12 cellular contexts compared by ENCODE assay signal in the genomic region with DNA sequence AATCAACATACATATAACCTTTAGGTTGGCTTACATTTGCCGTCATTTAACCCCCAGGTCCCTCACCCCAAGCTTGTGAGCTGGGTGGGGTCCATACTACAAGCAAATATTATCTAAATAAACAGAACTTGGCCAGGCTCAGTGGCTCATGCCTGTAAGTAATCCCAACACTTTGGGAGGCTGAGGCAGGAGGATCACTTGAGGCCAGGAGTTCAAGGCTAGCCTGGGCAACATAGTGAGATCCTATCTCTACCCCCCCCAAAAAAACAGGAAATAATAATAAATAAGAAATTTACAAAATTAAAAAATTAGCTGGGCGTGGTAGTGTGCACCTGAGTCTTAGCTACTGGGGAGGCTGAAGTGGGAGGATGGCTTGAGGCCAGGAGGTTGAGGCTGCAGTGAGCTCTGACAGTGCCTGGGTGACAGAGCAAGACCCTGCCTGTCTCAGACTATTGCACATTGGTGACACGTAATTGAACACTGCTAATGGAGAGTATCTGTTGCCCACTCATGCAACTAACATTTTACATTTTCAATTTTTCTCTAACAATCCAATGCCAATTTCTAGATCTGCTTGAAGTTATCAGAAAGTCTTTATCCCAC. TPM values are rescaled to one million over a fixed set of nuclear protein-coding genes. Genes with fewer than 3 reads are reported as not detected.
DNase-seq lines count a peak whose midpoint lies in the region; ATAC-seq and TF ChIP-seq lines count a peak whose summit lies in the region.
"Had no signal": no experiment of that assay in that cellular context is flagged by ENCODE, and none has a peak within 500 bp of the region (broad histone marks: within the 10 kb centered on the region; RNA-seq: fewer than 3 reads in every experiment).

No MANE protein-coding gene starts in this region.

- H3K36me3 ChIP-seq in GM06990 (ENCODE audit: control insufficient read depth, insufficient read depth, low read length), result peaks cover 3% of the 10 kb centered on the region; the same call in 1 of the 2 replicates
- H3K36me3 ChIP-seq in OCI-LY3 (replicated peaks; ENCODE audit: low read depth, low read length), result peaks cover 44% of the 10 kb centered on the region
- H3K36me3 ChIP-seq in gastrocnemius medialis, result no peaks in the 10 kb centered on the region
- H3K36me3 ChIP-seq in heart left ventricle, result peaks cover 0 to 5% (median 0%) of the 10 kb centered on the region in 9 donors
- H3K36me3 ChIP-seq: colonic mucosa had no signal

- TF ChIP-seq CTCF in GM06990 (IDR thresholded peaks at IDR 0.05; ENCODE audit: insufficient read depth, low read length, poor library complexity, severe bottlenecking), result no peak
- no peak for TF ChIP-seq CTCF in OCI-LY3 (IDR thresholded peaks at IDR 0.05; ENCODE audit: low read depth, low read length)
- TF ChIP-seq CTCF in gastrocnemius medialis (IDR thresholded peaks at IDR 0.05 in 4 of 5, conservative IDR thresholded peaks at IDR 0.05 in 1 of 5), result no peak
- no peak for TF ChIP-seq CTCF in heart left ventricle (IDR thresholded peaks at IDR 0.05)

- no peaks in the 10 kb centered on the region for H3K27me3 Mint-ChIP-seq in dendritic cell treated with granulocyte-macrophage colony-stimulating factor and Interleukin-4, amounts not matched to agents 40 ng/mL and 50 ng/mL, for 4 days

- intact Hi-C loops in dendritic cell treated with granulocyte-macrophage colony-stimulating factor and Interleukin-4, amounts not matched to agents 40 ng/mL and 50 ng/mL, for 4 days (cut with micrococcal nuclease), result no loop called here
- intact Hi-C loops in gastrocnemius medialis (cut with DNase I; ENCODE audit: low total_unique reads) (no loop called here), heart left ventricle (cut with DNase I) (no loop called here)

- DNase-seq in GM06990 (ENCODE audit: extremely low read depth, insufficient read length) (no peak), gastrocnemius medialis (no peak), middle frontal gyrus (ENCODE audit: extremely low spot score, low spot score) (no peak), occipital lobe (lab: John Stamatoyannopoulos, UW) (no peak), heart left ventricle (no peak)
- DNase-seq: activated gamma-delta T cell, colonic mucosa, foreskin melanocyte, NCI-H1417 treated with DMSO at 0.1 percent for 48 hours had no signal

- H3K9me3 ChIP-seq in OCI-LY3 (ENCODE audit: insufficient read depth, low read length), result no peaks in the 10 kb centered on the region
- H3K9me3 ChIP-seq in gastrocnemius medialis, result no peaks in the 10 kb centered on the region
- peaks cover 0 to 7% (median 0%) of the 10 kb centered on the region in 12 donors for H3K9me3 ChIP-seq in heart left ventricle
- H3K9me3 ChIP-seq: colonic mucosa had no signal

- TF ChIP-seq POLR2A in gastrocnemius medialis (IDR thresholded peaks at IDR 0.05) (no peak), heart left ventricle (IDR thresholded peaks at IDR 0.05) (no peak)

- peaks cover 50% of the 10 kb centered on the region for H3K4me1 Mint-ChIP-seq in dendritic cell treated with granulocyte-macrophage colony-stimulating factor and Interleukin-4, amounts not matched to agents 40 ng/mL and 50 ng/mL, for 4 days (ENCODE audit: low read depth)

- no peak overlapping the region for H2AFZ ChIP-seq in OCI-LY3 (ENCODE audit: low read depth, low read length)

- WGBS in heart left ventricle, 4 donors, result 82 to 100% (median 97%) methylated on average over 3 of the region's 3 CpGs

- peaks cover 99% of the 10 kb centered on the region for H3K79me2 ChIP-seq in OCI-LY3 (ENCODE audit: low read length)

- H3K27ac ChIP-seq in OCI-LY3 (ENCODE audit: low read length) (peak overlapping the region; percentile 99), gastrocnemius medialis (peak overlapping the region; percentile 25 to 83 (median 70)), heart left ventricle (peak overlapping the region in 1 of 12 donors; percentile 80)

- peak overlapping the region; percentile 0 for H3K27ac Mint-ChIP-seq in dendritic cell treated with granulocyte-macrophage colony-stimulating factor and Interleukin-4, amounts not matched to agents 40 ng/mL and 50 ng/mL, for 4 days

- H3K27me3 ChIP-seq in GM06990 (replicated peaks; ENCODE audit: control insufficient read depth, insufficient read depth, low read length) (no peaks in the 10 kb centered on the region), OCI-LY3 (ENCODE audit: low read depth, low read length) (no peaks in the 10 kb centered on the region), gastrocnemius medialis (no peaks in the 10 kb centered on the region), heart left ventricle (no peaks in the 10 kb centered on the region)
- H3K27me3 ChIP-seq: colonic mucosa, tibial nerve had no signal

- in situ Hi-C loops in gastrocnemius medialis (cut with MboI; ENCODE audit: low sequenced_read_pairs in 4 of 4), result no loop called here

- peak overlapping the region; percentile 93 for H3K9ac ChIP-seq in OCI-LY3 (ENCODE audit: low read length)

- no peak for ATAC-seq in gastrocnemius medialis
- no peak for ATAC-seq in heart left ventricle

- H3K4me2 ChIP-seq in OCI-LY3 (ENCODE audit: low read length), result peak overlapping the region; percentile 87

- H3K4me1 ChIP-seq in OCI-LY3 (ENCODE audit: low read length) (peaks cover 96% of the 10 kb centered on the region), gastrocnemius medialis (peaks cover 55 to 88% of the 10 kb centered on the region in 2 donors), heart left ventricle (peaks cover 0 to 78% (median 22%) of the 10 kb centered on the region in 12 donors)

- peaks cover 28% of the 10 kb centered on the region for H3K36me3 Mint-ChIP-seq in dendritic cell treated with granulocyte-macrophage colony-stimulating factor and Interleukin-4, amounts not matched to agents 40 ng/mL and 50 ng/mL, for 4 days (ENCODE audit: low read depth)

- H3K4me3 Mint-ChIP-seq in dendritic cell treated with granulocyte-macrophage colony-stimulating factor and Interleukin-4, amounts not matched to agents 40 ng/mL and 50 ng/mL, for 4 days, result no peak overlapping the region

- H3K9me3 Mint-ChIP-seq in dendritic cell treated with granulocyte-macrophage colony-stimulating factor and Interleukin-4, amounts not matched to agents 40 ng/mL and 50 ng/mL, for 4 days, result no peaks in the 10 kb centered on the region

- H3K4me3 ChIP-seq in GM06990 (replicated peaks; ENCODE audit: low read depth, low read length), result peak overlapping the region; percentile 42
- H3K4me3 ChIP-seq in OCI-LY3 (ENCODE audit: low read length), result peak overlapping the region; percentile 74
- no peak overlapping the region for H3K4me3 ChIP-seq in gastrocnemius medialis
- no peak overlapping the region for H3K4me3 ChIP-seq in heart left ventricle
- H3K4me3 ChIP-seq: colonic mucosa, tibial nerve had no signal

- H4K20me1 ChIP-seq in OCI-LY3 (ENCODE audit: insufficient read depth, low read length), result peaks cover 65% of the 10 kb centered on the region

RNA-seq across cellular contexts. Expression of gene FNBP1, which starts 18.9 kb away (rescaled TPM):
- total RNA-seq in gastrocnemius medialis, result 10 to 100 TPM; 13.3 to 30.0 (median 17.9) TPM
- 59.9 TPM for total RNA-seq in occipital lobe
- total RNA-seq in heart left ventricle, result 10 to 100 TPM; 16.6 to 47.3 (median 24.8) TPM
- polyA plus RNA-seq in heart left ventricle, result 10 to 100 TPM in 1 of 2 donors, 1 to 10 TPM in 1; 6.9 to 13.4 TPM

RNA-seq across cellular contexts. Expression of gene GPR107, which starts 29.6 kb away (rescaled TPM):
- total RNA-seq in gastrocnemius medialis, result 10 to 100 TPM; 13.5 to 20.7 (median 17.5) TPM
- total RNA-seq in occipital lobe, result 22.3 TPM
- total RNA-seq in heart left ventricle, result 10 to 100 TPM; 16.1 to 33.2 (median 21.3) TPM
- polyA plus RNA-seq in heart left ventricle, result 10 to 100 TPM in 1 of 2 donors, 1 to 10 TPM in 1; 7.0 to 30.5 TPM

Comparison
In these comparisons a context has a peak if more than half of its experiments do, and no peak if none do; other contexts are left out.
1. H3K4me3 ChIP-seq: peak in GM06990 (single experiment) and OCI-LY3 (single experiment); none in gastrocnemius medialis (0 of 4) and heart left ventricle (0 of 12).